ENCODE assay signal across 8 cellular contexts in the genomic region with DNA sequence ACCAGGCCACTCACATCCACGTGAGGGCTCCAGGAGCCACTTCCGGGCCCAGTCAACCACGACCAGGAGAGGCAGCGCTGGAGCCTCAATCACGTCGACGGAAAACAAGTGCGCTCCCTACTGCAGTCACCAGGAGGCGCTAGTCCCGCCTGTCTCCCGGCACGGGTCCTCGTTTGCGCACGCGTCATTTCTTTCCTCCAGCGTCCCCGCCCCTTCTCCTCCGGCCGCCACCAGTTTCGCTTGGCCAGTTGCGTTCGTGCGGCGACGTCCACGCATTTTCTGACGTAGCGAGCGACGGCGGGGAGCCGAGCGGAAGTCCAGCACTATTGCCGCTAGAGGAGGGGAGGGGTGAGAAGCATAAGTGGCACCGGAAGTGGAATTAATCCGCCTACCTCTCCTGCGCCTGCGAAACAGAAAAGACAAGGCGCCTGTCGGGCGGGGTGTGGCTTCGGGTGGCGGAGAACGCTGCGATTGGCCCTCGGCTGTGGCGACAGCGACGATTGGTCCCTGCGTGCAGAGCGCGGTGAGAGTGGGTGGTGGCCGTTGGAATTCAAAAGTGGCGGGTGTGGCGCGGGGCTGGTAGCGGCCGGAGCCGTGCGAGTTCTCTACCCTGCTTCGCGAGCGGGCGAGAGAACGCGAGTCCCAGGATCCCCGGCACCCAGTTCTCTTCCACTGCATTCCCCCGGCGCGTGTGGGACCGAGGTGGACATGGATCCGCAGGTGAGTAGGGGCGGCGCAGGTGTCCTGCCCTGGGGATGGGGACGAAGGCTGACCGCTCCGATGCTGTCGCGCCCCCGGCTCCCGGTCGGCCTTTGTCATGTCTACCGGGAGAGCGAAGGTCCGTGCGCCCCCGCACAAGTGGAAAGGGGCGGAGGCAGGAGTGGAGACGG. TPM values are rescaled to one million over a fixed set of nuclear protein-coding genes. Genes with fewer than 3 reads are reported as not detected.
A peak's percentile ranks its signal among the peaks of the same experiment; 100 is the strongest.
DNase-seq lines count a peak whose midpoint lies in the region; ATAC-seq and TF ChIP-seq lines count a peak whose summit lies in the region.

Gene KIFC1, plus strand, starts transcription at position 546 of the 890 bp plus-strand sequence. Its CDS starts 163 bp downstream, at position 709.

- peak within 1 kb of the TSS; percentile 96 for H3K4me3 Mint-ChIP-seq in activated T-cell treated with anti-CD3 and anti-CD28 coated beads, Interleukin-2, amount 50 U/mL, for 24 hours

- no peaks in the 10 kb centered on the region for H3K9me3 ChIP-seq in PC-9 (ENCODE audit: insufficient read depth, low read depth)
- H3K9me3 ChIP-seq in mucosa of stomach (ENCODE audit: control insufficient read depth, low read length): no peaks in the 10 kb centered on the region

- no peaks in the 10 kb centered on the region; the same call in 1 of the 2 replicates for H4K20me1 ChIP-seq in PC-9 (ENCODE audit: insufficient read depth)

- BruUV-seq in PC-9 (replicated peaks; lab: Mats Ljungman, UMichigan): TSS peak; percentile 80

- peak; percentile 84 for TF ChIP-seq POLR2A in erythroblast (IDR thresholded peaks at IDR 0.05; ENCODE audit: low read length)

- TF ChIP-seq CTCF in PC-9 (conservative IDR thresholded peaks at IDR 0.05): peak; percentile 90

- H3K36me3 Mint-ChIP-seq in activated T-cell treated with anti-CD3 and anti-CD28 coated beads, Interleukin-2, amount 50 U/mL, for 24 hours (ENCODE audit: low read depth): peaks cover 39% of the 10 kb centered on the region

- H3K4me1 ChIP-seq in PC-9 (replicated peaks; ENCODE audit: insufficient read depth): peaks cover 39% of the 10 kb centered on the region
- peaks cover 15% of the 10 kb centered on the region for H3K4me1 ChIP-seq in mucosa of stomach (ENCODE audit: control insufficient read depth, insufficient read depth, low read length)

- H3K27ac Mint-ChIP-seq in activated T-cell treated with anti-CD3 and anti-CD28 coated beads, Interleukin-2, amount 50 U/mL, for 24 hours: peak within 1 kb of the TSS; percentile 97

- CTCF ChIA-PET in PC-9 (lab: Charles Lee): interaction anchor here (0.6 to 0.7 kb wide), 2 partner anchors 16 to 74 kb away, joined by 3 to 4 read pairs; no protein-coding TSS in a partner anchor

- no peaks in the 10 kb centered on the region for H3K9me2 ChIP-seq in PC-9 (ENCODE audit: insufficient read depth)

- peaks cover 47% of the 10 kb centered on the region for H3K79me2 ChIP-seq in PC-9 (ENCODE audit: low read depth)

- peak; percentile 89 for ATAC-seq in GM21576 (IDR thresholded peaks at IDR 0.05; ENCODE audit: unreplicated experiment)

- no peaks in the 10 kb centered on the region for H3K9me3 Mint-ChIP-seq in activated T-cell treated with anti-CD3 and anti-CD28 coated beads, Interleukin-2, amount 50 U/mL, for 24 hours

- intact Hi-C loops in PC-9 (cut with micrococcal nuclease; ENCODE audit: unreplicated experiment): loop anchor here (1.0 kb wide), 4 partner anchors 19 to 92 kb away; partner anchors contain the start of gene TAPBP

- DNase-seq in DMS53 (lab: John Stamatoyannopoulos, UW) (peak; percentile 100), PC-9 (peak; percentile 98), erythroblast (lab: John Stamatoyannopoulos, UW) (peak; percentile 100)
- DNase-seq in Jurkat, Clone E6-1 (ENCODE audit: low read depth, low spot score): peak; percentile 100
- peak; percentile 99 for DNase-seq in activated T-cell treated with anti-CD3 and anti-CD28 coated beads, Interleukin-2, amount 50 U/mL, for 24 hours
- DNase-seq in stimulated activated CD8-positive, alpha-beta memory T cell treated with anti-CD3 and anti-CD28 coated beads, Interleukin-7, amount 100 ng/mL, for 24 hours (ENCODE audit: low read depth): peak; percentile 98

- H3K4me3 ChIP-seq in Jurkat, Clone E6-1 (ENCODE audit: low read length): peak within 1 kb of the TSS; percentile 81
- H3K4me3 ChIP-seq in PC-9 (peak within 1 kb of the TSS; percentile 63), mucosa of stomach (ENCODE audit: low read length) (no peak within 1 kb of the TSS)

- H3F3A ChIP-seq in PC-9 (ENCODE audit: insufficient read depth, low read depth): peaks cover 20% of the 10 kb centered on the region; the same call in 1 of the 2 replicates

- H3K27me3 ChIP-seq in PC-9 (ENCODE audit: insufficient read depth, low read depth) (no peaks in the 10 kb centered on the region), mucosa of stomach (ENCODE audit: control insufficient read depth, insufficient read depth, low read length) (no peaks in the 10 kb centered on the region)

- peak within 1 kb of the TSS; percentile 33 for H3K9ac ChIP-seq in mucosa of stomach (ENCODE audit: low read length)

- H3K36me3 ChIP-seq in PC-9 (ENCODE audit: low read depth) (no peaks in the 10 kb centered on the region), mucosa of stomach (ENCODE audit: control insufficient read depth, insufficient read depth, low read length) (no peaks in the 10 kb centered on the region)

- H3K4me1 Mint-ChIP-seq in activated T-cell treated with anti-CD3 and anti-CD28 coated beads, Interleukin-2, amount 50 U/mL, for 24 hours (ENCODE audit: low read depth): peaks cover 40% of the 10 kb centered on the region

- H3K4me2 ChIP-seq in PC-9: peak within 1 kb of the TSS; percentile 95

- peak within 1 kb of the TSS; percentile 88 for H2AFZ ChIP-seq in PC-9

- no peaks in the 10 kb centered on the region for H3K27me3 Mint-ChIP-seq in activated T-cell treated with anti-CD3 and anti-CD28 coated beads, Interleukin-2, amount 50 U/mL, for 24 hours

- peak within 1 kb of the TSS; percentile 78 for H3K27ac ChIP-seq in PC-9

- POLR2A ChIA-PET in PC-9 (lab: Charles Lee; ENCODE audit: unreplicated experiment): interaction anchor here (0.6 to 0.9 kb wide), 6 partner anchors 27 to 1261 kb away, joined by 3 to 60 read pairs (median 5); partner anchors contain the start of gene CUTA

RNA-seq across cellular contexts. Expression of gene KIFC1, which starts in this region (rescaled TPM):
- 111 TPM for polyA plus RNA-seq in Jurkat, Clone E6-1 (2012; ENCODE audit: insufficient read depth, insufficient read length)
- total RNA-seq in PC-9 (2021): 82.9 and 91.4 TPM in 2 replicates
